In the genomic region with DNA sequence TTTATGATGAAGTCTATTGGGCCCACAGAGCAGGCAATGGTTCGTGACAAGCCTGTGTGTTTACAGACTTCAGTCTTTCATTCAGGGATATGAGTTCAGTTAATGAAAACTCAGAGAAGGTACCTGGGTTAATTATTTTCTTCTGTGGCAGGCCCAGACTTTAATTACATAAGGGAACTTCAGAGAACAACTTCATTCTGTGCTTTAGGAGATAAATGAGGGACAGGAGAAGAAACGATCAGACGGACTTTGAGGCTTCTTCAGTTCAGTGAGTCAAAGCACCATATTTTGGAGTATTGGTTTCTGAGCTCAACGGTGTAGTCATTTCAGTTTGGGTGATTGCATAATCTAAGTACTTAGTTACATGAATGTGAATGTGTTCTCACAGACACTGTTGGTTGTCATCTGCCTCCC, we compare ENCODE assay signal across 17 cellular contexts.
DNase-seq lines count a peak whose midpoint lies in the region; ATAC-seq and TF ChIP-seq lines count a peak whose summit lies in the region.
"Had no signal": no experiment of that assay in that cellular context is flagged by ENCODE, and none has a peak within 500 bp of the region (broad histone marks: within the 10 kb centered on the region; RNA-seq: fewer than 3 reads in every experiment).

No MANE protein-coding gene starts in this region.

- H3K9me3 ChIP-seq in liver (ENCODE audit: control insufficient read depth in 4 of 4, low read length in 3 of 4) = no peaks in the 10 kb centered on the region
- H3K9me3 ChIP-seq: pancreas had no signal

- H3K27me3 ChIP-seq in liver (ENCODE audit: control insufficient read depth in 4 of 4, insufficient read depth in 4 of 4, low read length in 3 of 4) = no peaks in the 10 kb centered on the region
- H3K27me3 ChIP-seq: pancreas had no signal

- TF ChIP-seq CTCF in liver (IDR thresholded peaks at IDR 0.05; ENCODE audit: low read depth, low read length, missing input control) (no peak), GM10266 (IDR thresholded peaks at IDR 0.05; ENCODE audit: control insufficient read depth, insufficient read depth, low read depth, missing control alignments) (no peak)

- no peak for DNase-seq in dedifferentiated amniotic fluid mesenchymal stem cell (ENCODE audit: extremely low spot score)
- DNase-seq in HuH-7.5 (ENCODE audit: low spot score) = no peak
- DNase-seq in HCEC 1CT = no peak
- DNase-seq in GM10266 (ENCODE audit: extremely low spot score) = no peak
- DNase-seq: CD8-positive, alpha-beta T cell; dermis blood vessel endothelial cell; DMS79; foreskin fibroblast; left colon; NCI-H226; pancreas; stimulated activated CD4-positive, alpha-beta T cell treated with anti-CD3 and anti-CD28 coated beads, Interleukin-2, amount 100 ng/mL, for 48 hours had no signal

- peak; percentile 69 for ATAC-seq in GM18907 (IDR thresholded peaks at IDR 0.05; ENCODE audit: unreplicated experiment)
- peak; percentile 76 for ATAC-seq in GM21786 (IDR thresholded peaks at IDR 0.05; ENCODE audit: unreplicated experiment)
- ATAC-seq in HG03520 (IDR thresholded peaks at IDR 0.05; ENCODE audit: unreplicated experiment) = peak; percentile 57
- ATAC-seq: CD8-positive, alpha-beta T cell; left colon; pancreas had no signal

- WGBS in liver = 24% methylated on average over 4 of the region's 4 CpGs

- H3K27ac ChIP-seq in liver (ENCODE audit: low read depth in 1 of 2, low read length in 2 of 2) = no peak overlapping the region
- H3K27ac ChIP-seq: pancreas, RWPE1 had no signal

- H3K9ac ChIP-seq in liver (ENCODE audit: low read depth in 1 of 2, low read length in 2 of 2) = no peak overlapping the region

- TF ChIP-seq RAD21 in liver (IDR thresholded peaks at IDR 0.05) = no peak

- H3K4me1 ChIP-seq in liver (ENCODE audit: control insufficient read depth in 4 of 4, insufficient read depth in 4 of 4, low read length in 3 of 4) = peaks cover 0 to 14% (median 0%) of the 10 kb centered on the region in 4 donors
- H3K4me1 ChIP-seq: pancreas had no signal

- no peak overlapping the region for H3K4me3 ChIP-seq in liver (ENCODE audit: low read depth in 1 of 3, low read length in 3 of 3)
- H3K4me3 ChIP-seq: pancreas had no signal

- H3K36me3 ChIP-seq in liver (ENCODE audit: control insufficient read depth in 4 of 4, insufficient read depth in 3 of 4, low read depth in 1 of 4, low read length in 3 of 4) = no peaks in the 10 kb centered on the region
- H3K36me3 ChIP-seq: pancreas had no signal

TF ChIP-seq in liver, 16 proteins besides CTCF, POLR2A, EP300 and RAD21:
- TF ChIP-seq, protein P1, sequence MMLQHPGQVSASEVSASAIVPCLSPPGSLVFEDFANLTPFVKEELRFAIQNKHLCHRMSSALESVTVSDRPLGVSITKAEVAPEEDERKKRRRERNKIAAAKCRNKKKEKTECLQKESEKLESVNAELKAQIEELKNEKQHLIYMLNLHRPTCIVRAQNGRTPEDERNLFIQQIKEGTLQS (IDR thresholded peaks at IDR 0.05) = peak; percentile 21
- TF ChIP-seq, protein P2, sequence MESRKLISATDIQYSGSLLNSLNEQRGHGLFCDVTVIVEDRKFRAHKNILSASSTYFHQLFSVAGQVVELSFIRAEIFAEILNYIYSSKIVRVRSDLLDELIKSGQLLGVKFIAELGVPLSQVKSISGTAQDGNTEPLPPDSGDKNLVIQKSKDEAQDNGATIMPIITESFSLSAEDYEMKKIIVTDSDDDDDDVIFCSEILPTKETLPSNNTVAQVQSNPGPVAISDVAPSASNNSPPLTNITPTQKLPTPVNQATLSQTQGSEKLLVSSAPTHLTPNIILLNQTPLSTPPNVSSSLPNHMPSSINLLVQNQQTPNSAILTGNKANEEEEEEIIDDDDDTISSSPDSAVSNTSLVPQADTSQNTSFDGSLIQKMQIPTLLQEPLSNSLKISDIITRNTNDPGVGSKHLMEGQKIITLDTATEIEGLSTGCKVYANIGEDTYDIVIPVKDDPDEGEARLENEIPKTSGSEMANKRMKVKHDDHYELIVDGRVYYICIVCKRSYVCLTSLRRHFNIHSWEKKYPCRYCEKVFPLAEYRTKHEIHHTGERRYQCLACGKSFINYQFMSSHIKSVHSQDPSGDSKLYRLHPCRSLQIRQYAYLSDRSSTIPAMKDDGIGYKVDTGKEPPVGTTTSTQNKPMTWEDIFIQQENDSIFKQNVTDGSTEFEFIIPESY (IDR thresholded peaks at IDR 0.05) = no peak
- TF ChIP-seq EGR1 (IDR thresholded peaks at IDR 0.05; ENCODE audit: low read depth in 2 of 2) (no peak), REST (IDR thresholded peaks at IDR 0.05) (no peak), HNF4A (conservative IDR thresholded peaks at IDR 0.05) (peak in 1 of 2 donors; percentile 25), NR2F2 (IDR thresholded peaks at IDR 0.05) (no peak), HNF4G (IDR thresholded peaks at IDR 0.05) (no peak), SP1 (IDR thresholded peaks at IDR 0.05) (peak; percentile 25), YY1 (IDR thresholded peaks at IDR 0.05) (no peak), TAF1 (conservative IDR thresholded peaks at IDR 0.05) (no peak), RXRA (IDR thresholded peaks at IDR 0.05) (no peak), GABPA (IDR thresholded peaks at IDR 0.05 in 1 of 2, conservative IDR thresholded peaks at IDR 0.05 in 1 of 2) (no peak), FOXA2 (IDR thresholded peaks at IDR 0.05) (no peak), JUND (IDR thresholded peaks at IDR 0.05) (no peak)
- TF ChIP-seq, protein P3, sequence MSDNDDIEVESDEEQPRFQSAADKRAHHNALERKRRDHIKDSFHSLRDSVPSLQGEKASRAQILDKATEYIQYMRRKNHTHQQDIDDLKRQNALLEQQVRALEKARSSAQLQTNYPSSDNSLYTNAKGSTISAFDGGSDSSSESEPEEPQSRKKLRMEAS (IDR thresholded peaks at IDR 0.05) = no peak
